Comparison of ENCODE assay signal across 32 cellular contexts in the genomic region with DNA sequence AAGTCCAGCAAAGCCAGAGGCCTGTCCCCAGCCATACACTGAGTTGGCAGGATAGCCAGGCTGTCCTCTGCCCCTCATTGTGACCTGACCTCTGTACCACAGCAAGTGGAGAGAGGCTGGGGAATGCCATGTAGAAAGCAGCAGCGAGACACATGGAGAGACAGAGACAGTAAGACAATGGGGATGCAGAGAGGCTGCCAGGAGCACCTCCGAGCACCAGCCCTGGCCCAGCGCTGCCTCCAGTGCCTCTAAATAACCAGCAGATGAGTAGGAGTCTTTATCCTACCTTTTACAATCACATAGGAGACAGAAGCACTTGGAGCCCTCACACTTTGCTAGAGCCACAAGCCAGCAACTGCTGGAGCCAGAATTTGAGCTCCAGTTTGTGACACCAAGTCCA. TPM values are rescaled to one million over a fixed set of nuclear protein-coding genes. Genes with fewer than 3 reads are reported as not detected.
"Had no signal": no experiment of that assay in that cellular context is flagged by ENCODE, and none has a peak within 500 bp of the region (broad histone marks: within the 10 kb centered on the region; RNA-seq: fewer than 3 reads in every experiment).

No MANE protein-coding gene starts in this region.

- H3K27me3 ChIP-seq: adrenal gland, body of pancreas, testis, uterus had no signal

- ATAC-seq: activated CD4-positive, alpha-beta T cell treated with anti-CD3 and anti-CD28 coated beads for 36 hours; activated CD8-positive, alpha-beta memory T cell treated with anti-CD3 and anti-CD28 coated beads, Interleukin-2, amount 10 ng/mL, durations not matched to agents 7 days and 5 days; activated CD8-positive, alpha-beta T cell treated with anti-CD3 and anti-CD28 coated beads, Interleukin-2, amount 10 ng/mL, durations not matched to agents 7 days and 5 days; activated T-cell treated with anti-CD3 and anti-CD28 coated beads, Interleukin-2, amount 50 U/mL, for 72 hours; psoas muscle; stimulated activated naive B cell treated with anti-CD40 and anti-IgM and Interleukin-4, amounts not matched to agents 10 μg/mL and 1 μg/mL and 100 μg/mL, for 72 hours had no signal

- H3K4me2 ChIP-seq: smooth muscle cell had no signal

- H3K9me3 Mint-ChIP-seq: activated naive CD4-positive, alpha-beta T cell treated with anti-CD3 and anti-CD28 coated beads for 36 hours; activated naive CD8-positive, alpha-beta T cell treated with anti-CD3 and anti-CD28 coated beads for 36 hours; nephron progenitor cell had no signal

- H3K4me3 Mint-ChIP-seq: activated CD4-positive, alpha-beta T cell treated with anti-CD3 and anti-CD28 coated beads for 36 hours; activated CD8-positive, alpha-beta memory T cell treated with anti-CD3 and anti-CD28 coated beads, Interleukin-2, amount 10 ng/mL, durations not matched to agents 7 days and 5 days; activated CD8-positive, alpha-beta T cell treated with anti-CD3 and anti-CD28 coated beads, Interleukin-2, amount 10 ng/mL, durations not matched to agents 7 days and 5 days; activated naive CD4-positive, alpha-beta T cell treated with anti-CD3 and anti-CD28 coated beads for 36 hours; activated naive CD8-positive, alpha-beta T cell treated with anti-CD3 and anti-CD28 coated beads for 36 hours; activated T-cell treated with anti-CD3 and anti-CD28 coated beads, Interleukin-2, amount 50 U/mL, for 72 hours; endodermal cell; naive B cell; nephron progenitor cell; stimulated activated naive B cell treated with anti-CD40 and anti-IgM and Interleukin-4, amounts not matched to agents 10 μg/mL and 1 μg/mL and 100 μg/mL, for 72 hours had no signal

- H3K9ac ChIP-seq: parathyroid adenoma had no signal

- H3K27ac Mint-ChIP-seq: activated CD4-positive, alpha-beta T cell treated with anti-CD3 and anti-CD28 coated beads for 36 hours; activated CD8-positive, alpha-beta memory T cell treated with anti-CD3 and anti-CD28 coated beads, Interleukin-2, amount 10 ng/mL, durations not matched to agents 7 days and 5 days; activated CD8-positive, alpha-beta T cell treated with anti-CD3 and anti-CD28 coated beads, Interleukin-2, amount 10 ng/mL, durations not matched to agents 7 days and 5 days; activated naive CD4-positive, alpha-beta T cell treated with anti-CD3 and anti-CD28 coated beads for 36 hours; activated naive CD8-positive, alpha-beta T cell treated with anti-CD3 and anti-CD28 coated beads for 36 hours; activated T-cell treated with anti-CD3 and anti-CD28 coated beads, Interleukin-2, amount 50 U/mL, for 72 hours; endodermal cell; naive B cell; nephron progenitor cell; stimulated activated naive B cell treated with anti-CD40 and anti-IgM and Interleukin-4, amounts not matched to agents 10 μg/mL and 1 μg/mL and 100 μg/mL, for 72 hours had no signal

- DNase-seq: activated CD4-positive, alpha-beta T cell treated with anti-CD3 and anti-CD28 coated beads for 36 hours; activated CD8-positive, alpha-beta memory T cell treated with anti-CD3 and anti-CD28 coated beads, Interleukin-2, amount 10 ng/mL, durations not matched to agents 7 days and 5 days; activated CD8-positive, alpha-beta T cell treated with anti-CD3 and anti-CD28 coated beads, Interleukin-2, amount 10 ng/mL, durations not matched to agents 7 days and 5 days; activated naive CD4-positive, alpha-beta T cell treated with anti-CD3 and anti-CD28 coated beads for 36 hours; activated naive CD8-positive, alpha-beta T cell treated with anti-CD3 and anti-CD28 coated beads for 36 hours; activated T-cell treated with anti-CD3 and anti-CD28 coated beads, Interleukin-2, amount 50 U/mL, for 72 hours; cerebellar nuclear complex; cortex of kidney; endodermal cell; foreskin fibroblast; hypothalamus; left ventricle myocardium inferior; mesendoderm; naive B cell; nephron progenitor cell; stimulated activated CD4-positive, alpha-beta T cell treated with anti-CD3 and anti-CD28 coated beads, Interleukin-1b, Interleukin-23, amount 100 ng/mL, for 48 hours; stimulated activated CD4-positive, alpha-beta T cell treated with anti-CD3 and anti-CD28 coated beads, Interleukin-4, amount 100 ng/mL, for 4 hours; stimulated activated CD8-positive, alpha-beta memory T cell treated with anti-CD3 and anti-CD28 coated beads, Interleukin-4, amount 100 ng/mL, for 48 hours; stimulated activated naive B cell treated with anti-CD40 and anti-IgM and Interleukin-4, amounts not matched to agents 10 μg/mL and 1 μg/mL and 100 μg/mL, for 72 hours; T-helper 2 cell; testis; trophoblast cell; uterus had no signal

- H3K79me2 ChIP-seq: parathyroid adenoma had no signal

- H3K9me3 ChIP-seq: adrenal gland, body of pancreas, left ventricle myocardium inferior, psoas muscle, testis, uterus had no signal

- H3K27ac ChIP-seq: adrenal gland, body of pancreas, left ventricle myocardium inferior, parathyroid adenoma, psoas muscle, testis, uterus had no signal

- H3K36me3 Mint-ChIP-seq: activated CD8-positive, alpha-beta memory T cell treated with anti-CD3 and anti-CD28 coated beads, Interleukin-2, amount 10 ng/mL, durations not matched to agents 7 days and 5 days; activated naive CD8-positive, alpha-beta T cell treated with anti-CD3 and anti-CD28 coated beads for 36 hours; naive B cell; stimulated activated naive B cell treated with anti-CD40 and anti-IgM and Interleukin-4, amounts not matched to agents 10 μg/mL and 1 μg/mL and 100 μg/mL, for 72 hours had no signal

- H3K36me3 ChIP-seq: adrenal gland, left ventricle myocardium inferior, uterus had no signal

- H3K4me1 ChIP-seq: parathyroid adenoma, psoas muscle, testis, uterus had no signal

- H2AFZ ChIP-seq: parathyroid adenoma had no signal

- H3K27me3 Mint-ChIP-seq: activated CD4-positive, alpha-beta T cell treated with anti-CD3 and anti-CD28 coated beads for 36 hours; activated naive CD8-positive, alpha-beta T cell treated with anti-CD3 and anti-CD28 coated beads for 36 hours had no signal

- H3K4me3 ChIP-seq: adrenal gland, body of pancreas, left ventricle myocardium inferior, lung, psoas muscle, smooth muscle cell, testis, uterus had no signal

- H3K4me1 Mint-ChIP-seq: activated CD4-positive, alpha-beta T cell treated with anti-CD3 and anti-CD28 coated beads for 36 hours; activated CD8-positive, alpha-beta memory T cell treated with anti-CD3 and anti-CD28 coated beads, Interleukin-2, amount 10 ng/mL, durations not matched to agents 7 days and 5 days; activated naive CD8-positive, alpha-beta T cell treated with anti-CD3 and anti-CD28 coated beads for 36 hours; endodermal cell had no signal

RNA-seq across cellular contexts. Expression of gene GDF2, which starts 8.1 kb away (rescaled TPM):
- total RNA-seq: activated CD4-positive, alpha-beta T cell treated with anti-CD3 and anti-CD28 coated beads for 36 hours; activated CD8-positive, alpha-beta memory T cell treated with anti-CD3 and anti-CD28 coated beads, Interleukin-2, amount 10 ng/mL, durations not matched to agents 7 days and 5 days; activated CD8-positive, alpha-beta T cell treated with anti-CD3 and anti-CD28 coated beads, Interleukin-2, amount 10 ng/mL, durations not matched to agents 7 days and 5 days; activated naive CD4-positive, alpha-beta T cell treated with anti-CD3 and anti-CD28 coated beads for 36 hours; activated naive CD8-positive, alpha-beta T cell treated with anti-CD3 and anti-CD28 coated beads for 36 hours; activated T-cell treated with anti-CD3 and anti-CD28 coated beads, Interleukin-2, amount 50 U/mL, for 72 hours; adrenal gland; aorta; body of pancreas; endodermal cell; esophagus mucosa; left ventricle myocardium inferior; lung; mucosa of gallbladder; psoas muscle; smooth muscle cell; uterus had no signal
- polyA plus RNA-seq: adrenal gland, aorta, lung, psoas muscle, smooth muscle cell had no signal

RNA-seq across cellular contexts. Expression of gene RBP3, which starts 17.8 kb away (rescaled TPM):
- total RNA-seq: activated CD4-positive, alpha-beta T cell treated with anti-CD3 and anti-CD28 coated beads for 36 hours; activated CD8-positive, alpha-beta memory T cell treated with anti-CD3 and anti-CD28 coated beads, Interleukin-2, amount 10 ng/mL, durations not matched to agents 7 days and 5 days; activated CD8-positive, alpha-beta T cell treated with anti-CD3 and anti-CD28 coated beads, Interleukin-2, amount 10 ng/mL, durations not matched to agents 7 days and 5 days; activated naive CD4-positive, alpha-beta T cell treated with anti-CD3 and anti-CD28 coated beads for 36 hours; activated naive CD8-positive, alpha-beta T cell treated with anti-CD3 and anti-CD28 coated beads for 36 hours; activated T-cell treated with anti-CD3 and anti-CD28 coated beads, Interleukin-2, amount 50 U/mL, for 72 hours; aorta; body of pancreas; endodermal cell; esophagus mucosa; left ventricle myocardium inferior; lung; mucosa of gallbladder; psoas muscle; smooth muscle cell; uterus had no signal
- polyA plus RNA-seq: adrenal gland, aorta, psoas muscle, smooth muscle cell had no signal

RNA-seq across cellular contexts. Expression of gene GDF10, which starts 30.4 kb away (rescaled TPM):
- total RNA-seq: activated CD8-positive, alpha-beta T cell treated with anti-CD3 and anti-CD28 coated beads, Interleukin-2, amount 10 ng/mL, durations not matched to agents 7 days and 5 days; endodermal cell; esophagus mucosa had no signal

RNA-seq across cellular contexts. Expression of gene ZNF488, which starts 53.7 kb away (rescaled TPM):
- total RNA-seq: activated CD8-positive, alpha-beta T cell treated with anti-CD3 and anti-CD28 coated beads, Interleukin-2, amount 10 ng/mL, durations not matched to agents 7 days and 5 days had no signal
- polyA plus RNA-seq: smooth muscle cell had no signal
